Comparison of ENCODE assay signal across 9 cellular contexts in the genomic region with DNA sequence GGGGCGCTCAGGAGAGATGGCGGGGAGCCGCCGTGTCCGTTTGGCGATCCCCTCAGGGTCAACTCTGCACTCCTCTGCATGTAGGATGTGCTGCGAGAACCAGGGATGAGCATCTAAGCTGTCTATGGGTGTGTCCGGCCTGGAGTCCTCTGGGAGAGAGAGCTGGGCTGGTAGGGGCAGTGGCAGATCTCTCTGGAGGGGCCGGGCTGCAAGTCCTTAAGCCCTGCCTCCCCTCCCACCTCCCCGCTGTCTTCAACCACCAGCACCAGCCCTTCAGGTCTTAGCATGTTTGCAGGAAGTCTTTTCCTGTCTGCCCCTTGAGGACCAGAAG. TPM values are rescaled to one million over a fixed set of nuclear protein-coding genes. Genes with fewer than 3 reads are reported as not detected.
DNase-seq lines count a peak whose midpoint lies in the region; ATAC-seq, FAIRE-seq and TF ChIP-seq lines count a peak whose summit lies in the region.
"Had no signal": no experiment of that assay in that cellular context is flagged by ENCODE, and none has a peak within 500 bp of the region (broad histone marks: within the 10 kb centered on the region; RNA-seq: fewer than 3 reads in every experiment).

No MANE protein-coding gene starts in this region.

- H3K9me3 ChIP-seq in K562 (replicated peaks; ENCODE audit: control insufficient read depth, insufficient read depth, low read depth, low read length) (no peaks in the 10 kb centered on the region), tibial nerve (no peaks in the 10 kb centered on the region)
- H3K9me3 ChIP-seq: breast epithelium had no signal

- H3K4me2 ChIP-seq in K562 (ENCODE audit: insufficient read depth, low read length), result no peak overlapping the region

- no peaks in the 10 kb centered on the region for H3K79me2 ChIP-seq in K562 (ENCODE audit: control insufficient read depth, insufficient read depth, low read length)

- TF ChIP-seq EP300 in K562 (IDR thresholded peaks at IDR 0.05; ENCODE audit: low read length) (no peak), tibial nerve (IDR thresholded peaks at IDR 0.05) (no peak)

- H3K9me1 ChIP-seq in K562 (ENCODE audit: control insufficient read depth, insufficient read depth, low read length), result no peaks in the 10 kb centered on the region

- TF ChIP-seq POLR2A in K562 (conservative IDR thresholded peaks at IDR 0.05) (no peak), tibial nerve (IDR thresholded peaks at IDR 0.05) (no peak)

- H3K4me1 ChIP-seq in K562 (replicated peaks in 1 of 2; ENCODE audit: control insufficient read depth in 2 of 2, insufficient read depth in 2 of 2, low read length in 2 of 2) (peaks cover 0 to 40% of the 10 kb centered on the region in 2 experiments; a peak in 2 of 5 replicates), tibial nerve (peaks cover 0 to under 1% (median 0%) of the 10 kb centered on the region in 4 donors)
- H3K4me1 ChIP-seq: breast epithelium had no signal

- intact Hi-C loops in K562 (cut with micrococcal nuclease), result no loop called here

- in situ Hi-C loops in K562 (cut with MboI), result no loop called here

- no peak for FAIRE-seq in K562 (lab: Jason Lieb, UNC)
- FAIRE-seq: endometrium had no signal

- no TSS peak for BruUV-seq in K562 (replicated peaks; lab: Mats Ljungman, UMichigan)

- H3K4me3 ChIP-seq in K562 (no peak overlapping the region), tibial nerve (no peak overlapping the region)

- no peak overlapping the region for H2AFZ ChIP-seq in K562 (ENCODE audit: low read depth, low read length)

- H3K27ac ChIP-seq in K562 (ENCODE audit: extremely low read depth, low read depth, low read length) (no peak overlapping the region), tibial nerve (no peak overlapping the region)

- H3K36me3 ChIP-seq in K562 (ENCODE audit: control insufficient read depth, insufficient read depth, low read length) (peaks cover 5% of the 10 kb centered on the region; the same call in 1 of the 3 replicates), tibial nerve (peaks cover 0 to 34% (median 4%) of the 10 kb centered on the region in 3 donors)

- H3K27me3 ChIP-seq in K562 (ENCODE audit: control insufficient read depth in 2 of 2, insufficient read depth in 2 of 2, low read length in 2 of 2) (no peaks in the 10 kb centered on the region), tibial nerve (no peaks in the 10 kb centered on the region)
- H3K27me3 ChIP-seq: breast epithelium had no signal

- DNase-seq in D341Med (ENCODE audit: low spot score) (peak; percentile 29), K562 (ENCODE audit: extremely low read depth in 1 of 4, low spot score in 3 of 4) (peak in 2 of 4 experiments; percentile 9 to 10), tibial nerve (ENCODE audit: low spot score in 2 of 2) (no peak), LoVo (ENCODE audit: low spot score) (no peak)
- DNase-seq: HCEC 1CT, MV-4-11 had no signal

- no peak for ATAC-seq in K562
- ATAC-seq: left colon had no signal

- H3K9ac ChIP-seq in K562 (ENCODE audit: insufficient read depth in 1 of 2, low read depth in 2 of 2, low read length in 2 of 2), result 0 out of 4 replicates have a peak overlapping the region, but pooled peaks of 1 of the 2 experiments have one; percentile 29

- peaks cover 3% of the 10 kb centered on the region; the same call in 1 of the 2 replicates for H4K20me1 ChIP-seq in K562 (replicated peaks; ENCODE audit: control insufficient read depth, insufficient read depth, low read length)

- 49% methylated on average over 9 of the region's 10 CpGs for WGBS in K562 (ENCODE audit: insufficient coverage, low coverage, missing lambda C conversion rate)
- 88 to 95% methylated on average over 7 to 10 of the region's 10 CpGs for WGBS in tibial nerve, 2 donors

- CTCF ChIA-PET in K562 (lab: Yijun Ruan, JAX; ENCODE audit: low intra/inter-chr PET ratio), result no interaction called here

- TF ChIP-seq RAD21 in K562 (CRISPR knock-in tag; conservative IDR thresholded peaks at IDR 0.05 in 1 of 2, IDR thresholded peaks at IDR 0.05 in 1 of 2), result no peak

- POLR2A ChIA-PET in K562 (lab: Yijun Ruan, JAX), result interaction anchor here (0.6 to 1.8 kb wide), 3 partner anchors 11 to 169 kb away, joined by 3 to 8 read pairs (median 3); partner anchors contain the start of genes GRN and TMUB2

- TF ChIP-seq CTCF in K562 (IDR thresholded peaks at IDR 0.05 in 2 of 3, conservative IDR thresholded peaks at IDR 0.05 in 1 of 3; ENCODE audit: insufficient read depth in 2 of 3, low read depth in 1 of 3, low read length in 3 of 3), result no peak
- TF ChIP-seq CTCF in tibial nerve (IDR thresholded peaks at IDR 0.05), result no peak

RNA-seq across cellular contexts. Expression of gene FAM171A2, which starts 8.4 kb away (rescaled TPM):
- total RNA-seq in K562 (2011; cell fraction: chromatin; rRNA removed; ENCODE audit: low replicate concordance), result 2.2 and 9.3 TPM in 2 replicates
- 10.4 and 11.3 TPM in 2 replicates for total RNA-seq in K562 (2011; cell fraction: nucleolus; rRNA removed)
- 6.5 and 7.2 TPM in 2 replicates for total RNA-seq in K562 (2011; cell fraction: nucleoplasm; rRNA removed)
- 7.3 and 10.2 TPM in 2 replicates for total RNA-seq in K562 (2014; rRNA removed)
- 0.44 and 0.54 TPM in 2 replicates for total RNA-seq in K562 (2014; rRNA removed; fragmentation: Illumina TruSeq; extraction: Trizol)
- 1.2 and 1.4 TPM in 2 replicates for total RNA-seq in K562 (2015; rRNA removed; fragmentation: Illumina TruSeq; extraction: Trizol)
- 7.0 and 8.6 TPM in 2 replicates for total RNA-seq in K562 (2021)
- polyA plus RNA-seq in K562 (2011; rRNA removed), result 2.5 and 5.2 TPM in 2 replicates
- 5.0 and 11.3 TPM in 2 replicates for polyA plus RNA-seq in K562 (2011; cell fraction: cytosol; rRNA removed)
- polyA plus RNA-seq in K562 (2011; cell fraction: nucleus; rRNA removed), result 7.6 and 9.3 TPM in 2 replicates
- 3.1 and 8.9 TPM in 2 replicates for polyA plus RNA-seq in K562 (2012)
- 1.2 and 2.4 TPM in 2 replicates for polyA plus RNA-seq in K562 (2014; fragmentation: Illumina TruSeq; extraction: Trizol)
- under 1 TPM in 1 of 2 experiments, not detected in 1; 0.10 TPM for polyA plus RNA-seq in K562 (2014; fragmentation: Nextera tagmentation; extraction: Ambion mirVana)
- 4.5 and 5.7 TPM in 2 replicates for polyA plus RNA-seq in K562 (2014; rRNA removed)
- 1.6 and 2.1 TPM in 2 replicates for polyA minus RNA-seq in K562 (2011; rRNA and poly(A)+ RNA removed)
- polyA minus RNA-seq in K562 (2011; cell fraction: cytosol; rRNA and poly(A)+ RNA removed), result 2.9 and 4.5 TPM in 2 replicates
- polyA minus RNA-seq in K562 (2011; cell fraction: nucleus; rRNA and poly(A)+ RNA removed), result 1.6 and 3.9 TPM in 2 replicates
- total RNA-seq in tibial nerve, result 1 to 10 TPM; 1.0 to 8.1 (median 5.2) TPM

RNA-seq across cellular contexts. Expression of gene GRN, which starts 10.2 kb away (rescaled TPM):
- total RNA-seq in K562 (2011; cell fraction: chromatin; rRNA removed; ENCODE audit: low replicate concordance), result 22.1 and 107 TPM in 2 replicates
- 206 and 251 TPM in 2 replicates for total RNA-seq in K562 (2011; cell fraction: nucleolus; rRNA removed)
- 71.4 and 95.0 TPM in 2 replicates for total RNA-seq in K562 (2011; cell fraction: nucleoplasm; rRNA removed)
- total RNA-seq in K562 (2014; rRNA removed), result 51.0 and 69.9 TPM in 2 replicates
- 9.6 and 15.6 TPM in 2 replicates for total RNA-seq in K562 (2014; rRNA removed; fragmentation: Illumina TruSeq; extraction: Trizol)
- total RNA-seq in K562 (2015; rRNA removed; fragmentation: Illumina TruSeq; extraction: Trizol), result 20.7 and 21.4 TPM in 2 replicates
- total RNA-seq in K562 (2021), result 69.9 and 75.3 TPM in 2 replicates
- polyA plus RNA-seq in K562 (2011; rRNA removed), result 11.5 and 62.4 TPM in 2 replicates
- polyA plus RNA-seq in K562 (2011; cell fraction: cytosol; rRNA removed), result 34.3 and 53.6 TPM in 2 replicates
- 101 and 122 TPM in 2 replicates for polyA plus RNA-seq in K562 (2011; cell fraction: nucleus; rRNA removed)
- 77.5 and 193 TPM in 2 replicates for polyA plus RNA-seq in K562 (2012)
- polyA plus RNA-seq in K562 (2014; fragmentation: Illumina TruSeq; extraction: Trizol), result 35.2 and 63.4 TPM in 2 replicates
- 1 to 10 TPM; 5.4 to 5.9 TPM for polyA plus RNA-seq in K562 (2014; fragmentation: Nextera tagmentation; extraction: Ambion mirVana)
- 36.4 and 36.6 TPM in 2 replicates for polyA plus RNA-seq in K562 (2014; rRNA removed)
- 6.6 and 12.3 TPM in 2 replicates for polyA minus RNA-seq in K562 (2011; rRNA and poly(A)+ RNA removed)
- polyA minus RNA-seq in K562 (2011; cell fraction: cytosol; rRNA and poly(A)+ RNA removed), result 47.6 and 80.7 TPM in 2 replicates
- polyA minus RNA-seq in K562 (2011; cell fraction: nucleus; rRNA and poly(A)+ RNA removed), result 31.0 and 38.4 TPM in 2 replicates
- 100 to 1,000 TPM; 159 to 223 (median 188) TPM for total RNA-seq in tibial nerve

RNA-seq across cellular contexts. Expression of gene SLC25A39, which starts 30.7 kb away (rescaled TPM):
- total RNA-seq in K562 (2011; cell fraction: chromatin; rRNA removed; ENCODE audit: low replicate concordance), result 112 and 348 TPM in 2 replicates
- 328 and 401 TPM in 2 replicates for total RNA-seq in K562 (2011; cell fraction: nucleolus; rRNA removed)
- 185 and 188 TPM in 2 replicates for total RNA-seq in K562 (2011; cell fraction: nucleoplasm; rRNA removed)
- 228 and 316 TPM in 2 replicates for total RNA-seq in K562 (2014; rRNA removed)
- total RNA-seq in K562 (2014; rRNA removed; fragmentation: Illumina TruSeq; extraction: Trizol), result 47.0 and 72.5 TPM in 2 replicates
- 139 and 140 TPM in 2 replicates for total RNA-seq in K562 (2015; rRNA removed; fragmentation: Illumina TruSeq; extraction: Trizol)
- total RNA-seq in K562 (2021), result 266 and 268 TPM in 2 replicates
- 121 and 188 TPM in 2 replicates for polyA plus RNA-seq in K562 (2011; rRNA removed)
- polyA plus RNA-seq in K562 (2011; cell fraction: cytosol; rRNA removed), result 232 and 388 TPM in 2 replicates
- polyA plus RNA-seq in K562 (2011; cell fraction: nucleus; rRNA removed), result 426 and 555 TPM in 2 replicates
- polyA plus RNA-seq in K562 (2012), result 210 and 229 TPM in 2 replicates
- polyA plus RNA-seq in K562 (2014; fragmentation: Illumina TruSeq; extraction: Trizol), result 238 and 276 TPM in 2 replicates
- polyA plus RNA-seq in K562 (2014; fragmentation: Nextera tagmentation; extraction: Ambion mirVana), result 1 to 10 TPM; 4.8 to 6.3 TPM
- 267 and 327 TPM in 2 replicates for polyA plus RNA-seq in K562 (2014; rRNA removed)
- 34.0 and 42.0 TPM in 2 replicates for polyA minus RNA-seq in K562 (2011; rRNA and poly(A)+ RNA removed)
- 75.4 and 108 TPM in 2 replicates for polyA minus RNA-seq in K562 (2011; cell fraction: cytosol; rRNA and poly(A)+ RNA removed)
- 85.0 and 95.6 TPM in 2 replicates for polyA minus RNA-seq in K562 (2011; cell fraction: nucleus; rRNA and poly(A)+ RNA removed)
- total RNA-seq in tibial nerve, result 10 to 100 TPM; 51.3 to 99.0 (median 70.9) TPM

RNA-seq across cellular contexts. Expression of gene ITGA2B, which starts 34.2 kb away (rescaled TPM):
- total RNA-seq in K562 (2011; cell fraction: chromatin; rRNA removed; ENCODE audit: low replicate concordance), result 22.8 and 48.7 TPM in 2 replicates
- 27.3 and 34.7 TPM in 2 replicates for total RNA-seq in K562 (2011; cell fraction: nucleolus; rRNA removed)
- total RNA-seq in K562 (2011; cell fraction: nucleoplasm; rRNA removed), result 19.9 and 22.4 TPM in 2 replicates
- total RNA-seq in K562 (2014; rRNA removed) (8.8 and 14.2 TPM in 2 replicates), K562 (2014; rRNA removed; fragmentation: Illumina TruSeq; extraction: Trizol) (3.3 and 5.6 TPM in 2 replicates), K562 (2015; rRNA removed; fragmentation: Illumina TruSeq; extraction: Trizol) (4.8 and 5.2 TPM in 2 replicates), K562 (2021) (25.1 and 26.4 TPM in 2 replicates), tibial nerve (1 to 10 TPM; 1.5 to 3.0 (median 2.8) TPM)
- polyA plus RNA-seq in K562 (2011; rRNA removed) (3.5 and 9.4 TPM in 2 replicates), K562 (2014; fragmentation: Illumina TruSeq; extraction: Trizol) (7.9 and 10.1 TPM in 2 replicates), K562 (2014; fragmentation: Nextera tagmentation; extraction: Ambion mirVana) (1 to 10 TPM; 1.1 to 1.6 TPM), K562 (2014; rRNA removed) (16.9 and 17.0 TPM in 2 replicates)
- 4.3 and 5.3 TPM in 2 replicates for polyA plus RNA-seq in K562 (2011; cell fraction: cytosol; rRNA removed)
- 35.4 and 49.7 TPM in 2 replicates for polyA plus RNA-seq in K562 (2011; cell fraction: nucleus; rRNA removed)
- 16.0 and 29.7 TPM in 2 replicates for polyA plus RNA-seq in K562 (2012)
- polyA minus RNA-seq in K562 (2011; rRNA and poly(A)+ RNA removed), result 1.8 and 2.6 TPM in 2 replicates
- 5.7 and 7.7 TPM in 2 replicates for polyA minus RNA-seq in K562 (2011; cell fraction: cytosol; rRNA and poly(A)+ RNA removed)
- 10.6 and 13.4 TPM in 2 replicates for polyA minus RNA-seq in K562 (2011; cell fraction: nucleus; rRNA and poly(A)+ RNA removed)

RNA-seq across cellular contexts. Expression of gene RUNDC3A, which starts 46.9 kb away (rescaled TPM):
- total RNA-seq in K562 (2011; cell fraction: chromatin; rRNA removed; ENCODE audit: low replicate concordance), result 0.23 TPM in 1 of 2 replicates, not detected in the other
- total RNA-seq in K562 (2011; cell fraction: nucleolus; rRNA removed), result 0.17 TPM in 1 of 2 replicates, not detected in the other
- not detected in 2 replicates for total RNA-seq in K562 (2011; cell fraction: nucleoplasm; rRNA removed)
- total RNA-seq in K562 (2014; rRNA removed) (not detected in 2 replicates), K562 (2014; rRNA removed; fragmentation: Illumina TruSeq; extraction: Trizol) (not detected in 2 replicates), K562 (2015; rRNA removed; fragmentation: Illumina TruSeq; extraction: Trizol) (not detected in 2 replicates), K562 (2021) (not detected in 2 replicates), tibial nerve (not detected)
- polyA plus RNA-seq in K562 (2011; rRNA removed) (0.05 TPM in 1 of 2 replicates, not detected in the other), K562 (2014; fragmentation: Illumina TruSeq; extraction: Trizol) (not detected in 2 replicates), K562 (2014; fragmentation: Nextera tagmentation; extraction: Ambion mirVana) (not detected), K562 (2014; rRNA removed) (not detected in 2 replicates)
- 0.07 and 0.49 TPM in 2 replicates for polyA plus RNA-seq in K562 (2011; cell fraction: cytosol; rRNA removed)
- polyA plus RNA-seq in K562 (2011; cell fraction: nucleus; rRNA removed), result 0.11 and 0.24 TPM in 2 replicates
- 0.10 and 0.36 TPM in 2 replicates for polyA plus RNA-seq in K562 (2012)
- polyA minus RNA-seq in K562 (2011; rRNA and poly(A)+ RNA removed), result 0.32 TPM in 1 of 2 replicates, not detected in the other
- polyA minus RNA-seq in K562 (2011; cell fraction: cytosol; rRNA and poly(A)+ RNA removed), result not detected in 2 replicates
- not detected in 2 replicates for polyA minus RNA-seq in K562 (2011; cell fraction: nucleus; rRNA and poly(A)+ RNA removed)
